9 cellular contexts compared by ENCODE assay signal in genomic region chr6:44001318-44001868, GRCh38.
A peak's percentile ranks its signal among the peaks of the same experiment; 100 is the strongest.
DNase-seq lines count a peak whose midpoint lies in the region; ATAC-seq and TF ChIP-seq lines count a peak whose summit lies in the region.
"Had no signal": no experiment of that assay in that cellular context is flagged by ENCODE, and none has a peak within 500 bp of the region (broad histone marks: within the 10 kb centered on the region; RNA-seq: fewer than 3 reads in every experiment).

No MANE protein-coding gene starts in this region.

- no peak for TF ChIP-seq EP300 in neural cell (conservative IDR thresholded peaks at IDR 0.05; ENCODE audit: poor library complexity, severe bottlenecking)

- DNase-seq in BE2C (no peak), GM13976 (ENCODE audit: low spot score) (peak; percentile 76), NCI-H82 (lab: John Stamatoyannopoulos, UW) (peak; percentile 66), colonic mucosa (peak; percentile 73), pons (ENCODE audit: low spot score) (no peak)

- H3K9me2 ChIP-seq in neural cell (ENCODE audit: insufficient read depth, low read length): no peaks in the 10 kb centered on the region

- H3K4me2 ChIP-seq in neural cell (ENCODE audit: low read length): no peak overlapping the region

- H3K36me3 ChIP-seq in BE2C (no peaks in the 10 kb centered on the region), colonic mucosa (no peaks in the 10 kb centered on the region), neural cell (ENCODE audit: insufficient read depth, low read length) (no peaks in the 10 kb centered on the region)
- H3K36me3 ChIP-seq: ovary had no signal

- TF ChIP-seq RAD21 in neural cell (conservative IDR thresholded peaks at IDR 0.05): no peak

- in situ Hi-C loops in GM13976 (cut with MboI; ENCODE audit: low sequenced_read_pairs, unreplicated experiment): no loop called here

- H3K9me3 ChIP-seq in BE2C: no peaks in the 10 kb centered on the region
- H3K9me3 ChIP-seq in colonic mucosa: no peaks in the 10 kb centered on the region
- no peaks in the 10 kb centered on the region for H3K9me3 ChIP-seq in neural cell (ENCODE audit: low read length)
- H3K9me3 ChIP-seq: ovary had no signal

- peak; percentile 35 for TF ChIP-seq CTCF in BE2C (IDR thresholded peaks at IDR 0.05; ENCODE audit: low read depth, low read length)
- peak; percentile 40 for TF ChIP-seq CTCF in GM13976 (IDR thresholded peaks at IDR 0.05; ENCODE audit: borderline replicate concordance, control extremely low read depth, extremely low read depth, insufficient read depth, missing control alignments)
- peak; percentile 36 for TF ChIP-seq CTCF in colonic mucosa (IDR thresholded peaks at IDR 0.05)
- TF ChIP-seq CTCF in neural cell (IDR thresholded peaks at IDR 0.05; ENCODE audit: poor library complexity, severe bottlenecking): no peak

- H3K27ac ChIP-seq in colonic mucosa (peak overlapping the region; percentile 79), neural cell (ENCODE audit: low read length) (no peak overlapping the region)
- H3K27ac ChIP-seq: ovary had no signal

- H4K20me1 ChIP-seq in neural cell (ENCODE audit: insufficient read depth): no peaks in the 10 kb centered on the region

- H3K4me1 ChIP-seq in BE2C (peaks cover 13% of the 10 kb centered on the region), colonic mucosa (peaks cover 4% of the 10 kb centered on the region)

- H3F3A ChIP-seq in neural cell (ENCODE audit: insufficient read depth, low read length, poor library complexity, severe bottlenecking): no peaks in the 10 kb centered on the region

- H3K4me3 ChIP-seq in BE2C (ENCODE audit: low read depth, low read length) (no peak overlapping the region), colonic mucosa (peak overlapping the region; percentile 20), neural cell (ENCODE audit: low read length) (peak overlapping the region; percentile 68)

- no peaks in the 10 kb centered on the region for H3K79me2 ChIP-seq in neural cell (replicated peaks; ENCODE audit: insufficient read depth, low read length)

- H3K9ac ChIP-seq in colonic mucosa (ENCODE audit: low read depth in 2 of 2, low read length in 2 of 2): no peak overlapping the region
- H3K9ac ChIP-seq in neural cell (ENCODE audit: low read length): peak overlapping the region; percentile 65

- no peak for ATAC-seq in GM21423 (IDR thresholded peaks at IDR 0.05; ENCODE audit: unreplicated experiment)
- no peak for ATAC-seq in GM19455 (IDR thresholded peaks at IDR 0.05; ENCODE audit: unreplicated experiment)

- H2AFZ ChIP-seq in neural cell (ENCODE audit: low read depth, low read length): no peak overlapping the region

- intact Hi-C loops in colonic mucosa (cut with DNase I): loop anchor here (5.0 kb wide), 1 partner anchor 229 kb away; the partner anchor contains the start of gene VEGFA

- no peaks in the 10 kb centered on the region for H3K27me3 ChIP-seq in BE2C
- H3K27me3 ChIP-seq in colonic mucosa: no peaks in the 10 kb centered on the region
- H3K27me3 ChIP-seq in neural cell (ENCODE audit: insufficient read depth, low read depth, low read length): no peaks in the 10 kb centered on the region
- H3K27me3 ChIP-seq: ovary had no signal

TF ChIP-seq in neural cell, 6 proteins besides CTCF, POLR2A, EP300 and RAD21:
- TF ChIP-seq, protein P1, sequence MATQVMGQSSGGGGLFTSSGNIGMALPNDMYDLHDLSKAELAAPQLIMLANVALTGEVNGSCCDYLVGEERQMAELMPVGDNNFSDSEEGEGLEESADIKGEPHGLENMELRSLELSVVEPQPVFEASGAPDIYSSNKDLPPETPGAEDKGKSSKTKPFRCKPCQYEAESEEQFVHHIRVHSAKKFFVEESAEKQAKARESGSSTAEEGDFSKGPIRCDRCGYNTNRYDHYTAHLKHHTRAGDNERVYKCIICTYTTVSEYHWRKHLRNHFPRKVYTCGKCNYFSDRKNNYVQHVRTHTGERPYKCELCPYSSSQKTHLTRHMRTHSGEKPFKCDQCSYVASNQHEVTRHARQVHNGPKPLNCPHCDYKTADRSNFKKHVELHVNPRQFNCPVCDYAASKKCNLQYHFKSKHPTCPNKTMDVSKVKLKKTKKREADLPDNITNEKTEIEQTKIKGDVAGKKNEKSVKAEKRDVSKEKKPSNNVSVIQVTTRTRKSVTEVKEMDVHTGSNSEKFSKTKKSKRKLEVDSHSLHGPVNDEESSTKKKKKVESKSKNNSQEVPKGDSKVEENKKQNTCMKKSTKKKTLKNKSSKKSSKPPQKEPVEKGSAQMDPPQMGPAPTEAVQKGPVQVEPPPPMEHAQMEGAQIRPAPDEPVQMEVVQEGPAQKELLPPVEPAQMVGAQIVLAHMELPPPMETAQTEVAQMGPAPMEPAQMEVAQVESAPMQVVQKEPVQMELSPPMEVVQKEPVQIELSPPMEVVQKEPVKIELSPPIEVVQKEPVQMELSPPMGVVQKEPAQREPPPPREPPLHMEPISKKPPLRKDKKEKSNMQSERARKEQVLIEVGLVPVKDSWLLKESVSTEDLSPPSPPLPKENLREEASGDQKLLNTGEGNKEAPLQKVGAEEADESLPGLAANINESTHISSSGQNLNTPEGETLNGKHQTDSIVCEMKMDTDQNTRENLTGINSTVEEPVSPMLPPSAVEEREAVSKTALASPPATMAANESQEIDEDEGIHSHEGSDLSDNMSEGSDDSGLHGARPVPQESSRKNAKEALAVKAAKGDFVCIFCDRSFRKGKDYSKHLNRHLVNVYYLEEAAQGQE (IDR thresholded peaks at IDR 0.05; ENCODE audit: borderline replicate concordance): no peak
- TF ChIP-seq POLR2AphosphoS5 (IDR thresholded peaks at IDR 0.05) (no peak), MXI1 (conservative IDR thresholded peaks at IDR 0.05; ENCODE audit: poor library complexity, severe bottlenecking) (no peak), EZH2 (IDR thresholded peaks at IDR 0.05; ENCODE audit: borderline replicate concordance, insufficient read depth, low read length, poor library complexity, severe bottlenecking) (no peak), SMC3 (conservative IDR thresholded peaks at IDR 0.05; ENCODE audit: poor library complexity) (no peak), TAF1 (IDR thresholded peaks at IDR 0.05; ENCODE audit: low read depth) (no peak)

Comparison
In these comparisons a context has a peak if more than half of its experiments do, and no peak if none do; other contexts are left out.
1. DNase-seq: peak in GM13976 (single experiment), NCI-H82 (single experiment) and colonic mucosa (single experiment); none in BE2C (single experiment) and pons (single experiment).